20 cellular contexts compared by ENCODE assay signal in the genomic region with DNA sequence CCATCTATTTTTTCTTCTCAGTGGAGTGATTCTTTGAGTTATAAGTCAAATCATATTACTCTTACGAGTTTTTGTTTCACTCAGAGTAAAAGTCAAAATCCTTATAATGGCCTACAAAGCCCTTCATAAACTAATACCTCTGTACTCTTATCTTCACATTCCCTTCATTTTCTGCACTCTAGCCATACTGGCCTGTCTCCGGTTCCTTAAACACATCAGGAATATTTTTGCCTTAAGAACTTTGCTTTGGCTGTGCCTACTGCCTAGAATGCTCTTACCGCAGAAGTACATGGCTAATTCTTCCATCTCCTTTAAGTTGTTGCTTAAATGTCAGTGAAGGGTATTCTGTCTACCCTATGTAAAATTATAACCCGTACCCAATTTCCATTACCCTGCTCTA.
A peak's percentile ranks its signal among the peaks of the same experiment; 100 is the strongest.
DNase-seq lines count a peak whose midpoint lies in the region; ATAC-seq and TF ChIP-seq lines count a peak whose summit lies in the region.
"Had no signal": no experiment of that assay in that cellular context is flagged by ENCODE, and none has a peak within 500 bp of the region (broad histone marks: within the 10 kb centered on the region; RNA-seq: fewer than 3 reads in every experiment).

No MANE protein-coding gene starts in this region.

- no peak overlapping the region for H3K4me3 Mint-ChIP-seq in activated CD4-positive, alpha-beta T cell treated with anti-CD3 and anti-CD28 coated beads for 36 hours
- H3K4me3 Mint-ChIP-seq in IgD-negative memory B cell (peak overlapping the region; percentile 64 to 87 (median 79)), nephron progenitor cell (no peak overlapping the region)
- H3K4me3 Mint-ChIP-seq in activated CD8-positive, alpha-beta T cell treated with anti-CD3 and anti-CD28 coated beads for 36 hours, result no peak overlapping the region

- H3K4me1 Mint-ChIP-seq in activated CD4-positive, alpha-beta T cell treated with anti-CD3 and anti-CD28 coated beads for 36 hours, result peaks cover 63% of the 10 kb centered on the region
- peaks cover 51 to 62% (median 58%) of the 10 kb centered on the region in 3 donors for H3K4me1 Mint-ChIP-seq in IgD-negative memory B cell
- peaks cover 59% of the 10 kb centered on the region for H3K4me1 Mint-ChIP-seq in activated CD8-positive, alpha-beta T cell treated with anti-CD3 and anti-CD28 coated beads for 36 hours (ENCODE audit: low read depth)
- H3K4me1 Mint-ChIP-seq in nephron progenitor cell, result no peaks in the 10 kb centered on the region

- CTCF ChIA-PET in activated CD4-positive, alpha-beta T cell treated with anti-CD3 and anti-CD28 coated beads for 36 hours (lab: Charles Lee), result no interaction called here
- CTCF ChIA-PET in activated CD8-positive, alpha-beta T cell treated with anti-CD3 and anti-CD28 coated beads for 36 hours (lab: Charles Lee), result no interaction called here

- H3K27ac Mint-ChIP-seq in activated CD4-positive, alpha-beta T cell treated with anti-CD3 and anti-CD28 coated beads for 36 hours, result peak overlapping the region; percentile 93
- H3K27ac Mint-ChIP-seq in IgD-negative memory B cell (peak overlapping the region; percentile 88 to 94 (median 93)), nephron progenitor cell (peak overlapping the region; percentile 19)
- peak overlapping the region; percentile 98 for H3K27ac Mint-ChIP-seq in activated CD8-positive, alpha-beta T cell treated with anti-CD3 and anti-CD28 coated beads for 36 hours

- POLR2A ChIA-PET in activated CD4-positive, alpha-beta T cell treated with anti-CD3 and anti-CD28 coated beads for 36 hours (lab: Charles Lee), result no interaction called here
- POLR2A ChIA-PET in activated CD8-positive, alpha-beta T cell treated with anti-CD3 and anti-CD28 coated beads for 36 hours (lab: Charles Lee), result no interaction called here

- ATAC-seq in activated CD4-positive, alpha-beta T cell treated with anti-CD3 and anti-CD28 coated beads for 36 hours, result no peak
- ATAC-seq in activated CD8-positive, alpha-beta T cell treated with anti-CD3 and anti-CD28 coated beads for 36 hours, result no peak
- ATAC-seq in HG02798 (IDR thresholded peaks at IDR 0.05; ENCODE audit: poor library complexity, unreplicated experiment), result no peak
- ATAC-seq: heart right ventricle had no signal

- H3K9me3 Mint-ChIP-seq in activated CD4-positive, alpha-beta T cell treated with anti-CD3 and anti-CD28 coated beads for 36 hours (ENCODE audit: low read depth), result peaks cover 4% of the 10 kb centered on the region
- H3K9me3 Mint-ChIP-seq in IgD-negative memory B cell (no peaks in the 10 kb centered on the region), nephron progenitor cell (no peaks in the 10 kb centered on the region)
- H3K9me3 Mint-ChIP-seq in activated CD8-positive, alpha-beta T cell treated with anti-CD3 and anti-CD28 coated beads for 36 hours, result peaks cover 2% of the 10 kb centered on the region

- no peaks in the 10 kb centered on the region for H3K27me3 Mint-ChIP-seq in activated CD4-positive, alpha-beta T cell treated with anti-CD3 and anti-CD28 coated beads for 36 hours
- H3K27me3 Mint-ChIP-seq in IgD-negative memory B cell, result no peaks in the 10 kb centered on the region
- H3K27me3 Mint-ChIP-seq in activated CD8-positive, alpha-beta T cell treated with anti-CD3 and anti-CD28 coated beads for 36 hours, result no peaks in the 10 kb centered on the region
- no peaks in the 10 kb centered on the region for H3K27me3 Mint-ChIP-seq in nephron progenitor cell (ENCODE audit: low read depth, poor library complexity)

- H3K36me3 Mint-ChIP-seq in activated CD4-positive, alpha-beta T cell treated with anti-CD3 and anti-CD28 coated beads for 36 hours (ENCODE audit: low read depth), result peaks cover 20% of the 10 kb centered on the region
- H3K36me3 Mint-ChIP-seq in IgD-negative memory B cell (peaks cover 4% of the 10 kb centered on the region), nephron progenitor cell (ENCODE audit: low read depth) (peaks cover 11% of the 10 kb centered on the region)
- H3K36me3 Mint-ChIP-seq in activated CD8-positive, alpha-beta T cell treated with anti-CD3 and anti-CD28 coated beads for 36 hours (ENCODE audit: low read depth), result peaks cover 26% of the 10 kb centered on the region

- no peak for DNase-seq in activated CD4-positive, alpha-beta T cell treated with anti-CD3 and anti-CD28 coated beads for 36 hours
- no peak for DNase-seq in activated CD4-positive, alpha-beta T cell treated with anti-CD3 and anti-CD28 coated beads, Interleukin-2, amount 50 U/mL, for 48 hours
- DNase-seq in activated CD8-positive, alpha-beta T cell treated with anti-CD3 and anti-CD28 coated beads for 36 hours, result no peak
- no peak for DNase-seq in nephron progenitor cell
- DNase-seq in MV-4-11 (lab: John Stamatoyannopoulos, UW), result no peak
- DNase-seq in stimulated activated CD4-positive, alpha-beta T cell treated with anti-CD3 and anti-CD28 coated beads, Interleukin-12 subunit alpha, Interleukin-12 subunit beta, amount 100 ng/mL, for 4 hours, result no peak
- DNase-seq: 8988T; activated CD4-positive, alpha-beta T cell treated with anti-CD3 and anti-CD28 coated beads, Interleukin-2, amount 50 U/mL, for 1 hour; Calu3; dermis blood vessel endothelial cell; EL; HCEC 1CT; heart right ventricle; NCI-H1417; NCI-H524 treated with DMSO at 0.1 percent for 48 hours; small intestine; stimulated activated CD4-positive, alpha-beta T cell treated with anti-CD3 and anti-CD28 coated beads, Interleukin-4, amount 100 ng/mL, for 24 hours; SW 1271 had no signal

- no peak for TF ChIP-seq CTCF in activated CD8-positive, alpha-beta T cell treated with anti-CD3 and anti-CD28 coated beads for 36 hours (IDR thresholded peaks at IDR 0.05)
- TF ChIP-seq CTCF in nephron progenitor cell (IDR thresholded peaks at IDR 0.05), result no peak

- intact Hi-C loops in activated CD4-positive, alpha-beta T cell treated with anti-CD3 and anti-CD28 coated beads for 36 hours (cut with DNase I, micrococcal nuclease), result loop anchor here (2.0 to 5.0 kb wide), 6 partner anchors 77 to 802 kb away; no protein-coding TSS in a partner anchor
- intact Hi-C loops in activated CD8-positive, alpha-beta T cell treated with anti-CD3 and anti-CD28 coated beads for 36 hours (cut with micrococcal nuclease), result loop anchor here (10.0 kb wide), 1 partner anchor 165 kb away; a partner anchor contains a TSS

Comparison
In these comparisons a context has a peak if more than half of its experiments do, and no peak if none do; other contexts are left out.
1. H3K27ac Mint-ChIP-seq: peak in every context shown above with its lines; median percentile 98 in activated CD8-positive, alpha-beta T cell treated with anti-CD3 and anti-CD28 coated beads for 36 hours; 93 in activated CD4-positive, alpha-beta T cell treated with anti-CD3 and anti-CD28 coated beads for 36 hours; 93 in IgD-negative memory B cell; 19 in nephron progenitor cell.
2. H3K4me3 Mint-ChIP-seq: peak in IgD-negative memory B cell (4 of 4); none in activated CD4-positive, alpha-beta T cell treated with anti-CD3 and anti-CD28 coated beads for 36 hours (single experiment), activated CD8-positive, alpha-beta T cell treated with anti-CD3 and anti-CD28 coated beads for 36 hours (single experiment) and nephron progenitor cell (single experiment).